In genomic region chr17:29867643-29868181, GRCh38 we compare ENCODE assay signal across 13 cellular contexts.
DNase-seq lines count a peak whose midpoint lies in the region; ATAC-seq and TF ChIP-seq lines count a peak whose summit lies in the region.
"Had no signal": no experiment of that assay in that cellular context is flagged by ENCODE, and none has a peak within 500 bp of the region (broad histone marks: within the 10 kb centered on the region; RNA-seq: fewer than 3 reads in every experiment).

No MANE protein-coding gene starts in this region.

- no peak for ATAC-seq in Right ventricle myocardium inferior
- ATAC-seq: activated CD4-positive, alpha-beta T cell treated with anti-CD3 and anti-CD28 coated beads for 36 hours had no signal

- POLR2A ChIA-PET in A673 (lab: Charles Lee; ENCODE audit: low non-redundant PET): interaction anchor here (0.5 to 0.6 kb wide), 3 partner anchors 38 to 100 kb away, joined by 5 to 9 read pairs (median 7); partner anchors contain the start of gene SSH2
- POLR2A ChIA-PET in GM10248 (lab: Yijun Ruan, JAX): no interaction called here

- intact Hi-C loops in A673 (cut with micrococcal nuclease; ENCODE audit: unreplicated experiment) (no loop called here), Right ventricle myocardium inferior (cut with DNase I) (loop anchor here (10.0 kb wide), 1 partner anchor 67 kb away; the partner anchor contains the start of gene SSH2)

- H3K27me3 ChIP-seq in A673 (replicated peaks; ENCODE audit: insufficient read depth, low read depth, low read length, poor library complexity) (no peaks in the 10 kb centered on the region), osteoblast (ENCODE audit: insufficient read depth, low read length) (no peaks in the 10 kb centered on the region)
- H3K27me3 ChIP-seq: sigmoid colon had no signal

- BruUV-seq in A673 (replicated peaks; lab: Mats Ljungman, UMichigan): no TSS peak

- H3K79me2 ChIP-seq in osteoblast (ENCODE audit: insufficient read depth, low read length): peaks cover 7% of the 10 kb centered on the region

- H3K9me3 ChIP-seq in A673 (ENCODE audit: low read depth, low read length, poor library complexity, severe bottlenecking): no peaks in the 10 kb centered on the region
- H3K9me3 ChIP-seq in osteoblast (ENCODE audit: low read depth, low read length): no peaks in the 10 kb centered on the region
- H3K9me3 ChIP-seq: sigmoid colon had no signal

- H2AFZ ChIP-seq in osteoblast (ENCODE audit: low read length): no peak overlapping the region

- H3K4me1 ChIP-seq in A673 (ENCODE audit: insufficient read depth, low read length, poor library complexity, severe bottlenecking): peaks cover 54% of the 10 kb centered on the region
- H3K4me1 ChIP-seq in osteoblast (ENCODE audit: insufficient read depth, low read length): no peaks in the 10 kb centered on the region

- no peaks in the 10 kb centered on the region for H4K20me1 ChIP-seq in osteoblast (ENCODE audit: insufficient read depth, low read length)

- H3K4me3 ChIP-seq in A673 (ENCODE audit: low read depth, low read length, poor library complexity, severe bottlenecking): no peak overlapping the region
- H3K4me3 ChIP-seq in osteoblast (ENCODE audit: insufficient read depth, low read length): no peak overlapping the region
- H3K4me3 ChIP-seq: sigmoid colon had no signal

- no peak overlapping the region for H3K27ac ChIP-seq in A673 (ENCODE audit: low read depth, low read length, poor library complexity, severe bottlenecking)
- H3K27ac ChIP-seq in osteoblast (ENCODE audit: low read depth, low read length): no peak overlapping the region
- H3K27ac ChIP-seq: sigmoid colon had no signal

- H3K4me2 ChIP-seq in osteoblast (ENCODE audit: insufficient read depth, low read length): no peak overlapping the region

- TF ChIP-seq CTCF in A673 (conservative IDR thresholded peaks at IDR 0.05; ENCODE audit: low read depth, low read length): peak; percentile 48
- peak; percentile 33 for TF ChIP-seq CTCF in GM10248 (IDR thresholded peaks at IDR 0.05; ENCODE audit: control extremely low read depth, extremely low read depth, low read depth, missing control alignments)
- no peak for TF ChIP-seq CTCF in osteoblast (IDR thresholded peaks at IDR 0.05; ENCODE audit: extremely low read depth, low read depth, low read length)

- H3K36me3 ChIP-seq in A673 (ENCODE audit: insufficient read depth, low read length, poor library complexity, severe bottlenecking): no peaks in the 10 kb centered on the region
- H3K36me3 ChIP-seq in osteoblast (ENCODE audit: insufficient read depth, low read length): no peaks in the 10 kb centered on the region
- H3K36me3 ChIP-seq: sigmoid colon had no signal

- DNase-seq in A673 (ENCODE audit: low spot score): no peak
- DNase-seq in GM10248 (ENCODE audit: extremely low spot score): no peak
- peak; percentile 38 for DNase-seq in OCI-M1 (lab: John Stamatoyannopoulos, UW)
- DNase-seq in globus pallidus (ENCODE audit: low spot score): peak; percentile 49
- no peak for DNase-seq in GM19238 (ENCODE audit: insufficient read length, low spot score)
- DNase-seq in germinal center (ENCODE audit: low spot score): no peak
- DNase-seq in osteoblast (ENCODE audit: insufficient read length, low spot score, missing footprints): no peak
- no peak for DNase-seq in Right ventricle myocardium inferior (ENCODE audit: missing footprints)
- DNase-seq: activated CD4-positive, alpha-beta T cell treated with anti-CD3 and anti-CD28 coated beads for 36 hours; activated naive CD8-positive, alpha-beta T cell treated with anti-CD3 and anti-CD28 coated beads, Interleukin-2, amount 10 ng/mL, durations not matched to agents 7 days and 5 days; kidney glomerular epithelial cell; RPMI8226; sigmoid colon had no signal

- CTCF ChIA-PET in A673 (lab: Charles Lee) (interaction anchor here (0.6 to 2.9 kb wide), 4 partner anchors 63 to 226 kb away, joined by 3 to 14 read pairs (median 4); partner anchors contain the start of gene SSH2), GM10248 (lab: Yijun Ruan, JAX) (interaction anchor here (0.7 to 3.7 kb wide), 16 partner anchors 12 to 238 kb away, joined by 3 to 24 read pairs (median 3); partner anchors contain the start of gene SSH2)

Comparison
In these comparisons a context has a peak if more than half of its experiments do, and no peak if none do; other contexts are left out.
1. DNase-seq: peak in OCI-M1 (single experiment) and globus pallidus (single experiment); none in A673 (single experiment), GM10248 (single experiment), GM19238 (single experiment), germinal center (single experiment), osteoblast (single experiment) and Right ventricle myocardium inferior (single experiment).